ENCODE assay signal across 1 cellular context in the genomic region with DNA sequence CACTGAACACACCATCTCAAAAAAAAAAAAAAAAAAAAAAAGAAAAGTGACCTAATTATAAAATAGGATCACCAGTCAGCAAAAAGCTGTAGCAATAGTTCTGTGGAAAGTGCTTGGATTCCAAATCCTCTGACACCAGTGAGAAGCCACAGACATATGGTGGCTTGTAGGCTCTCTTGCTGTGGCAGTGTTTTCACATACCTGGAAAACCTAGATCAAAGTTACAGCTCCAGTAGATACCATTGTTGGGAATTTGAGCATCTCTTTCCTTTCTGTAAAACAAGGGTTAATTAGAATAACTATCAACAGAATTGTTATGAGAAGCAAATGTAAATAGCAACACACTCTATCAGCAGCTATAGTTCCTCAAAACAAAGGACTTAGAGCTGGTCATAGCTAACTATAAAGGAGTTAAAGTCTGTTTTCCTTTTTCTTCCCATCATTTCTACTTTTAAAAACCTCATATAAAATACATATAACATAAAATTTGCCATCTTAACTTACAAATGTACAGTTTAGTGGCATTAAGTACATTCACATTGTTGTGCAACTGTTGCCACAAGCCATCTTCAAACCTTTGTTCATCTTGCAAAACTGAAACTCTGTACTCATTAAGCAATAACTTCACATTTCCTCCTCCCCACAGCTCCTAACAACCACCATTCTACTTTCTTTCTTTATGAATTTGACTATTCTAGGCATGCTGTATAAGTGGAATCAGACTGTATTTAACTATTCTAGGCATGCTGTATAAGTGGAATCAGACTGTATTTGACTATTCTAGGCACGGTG.
TF ChIP-seq lines count a peak whose summit lies in the region.

No MANE protein-coding gene starts in this region.

TF ChIP-seq in GM23338, 12 proteins besides CTCF, POLR2A, EP300 and RAD21 (continued from another document):
- TF ChIP-seq, protein P1, sequence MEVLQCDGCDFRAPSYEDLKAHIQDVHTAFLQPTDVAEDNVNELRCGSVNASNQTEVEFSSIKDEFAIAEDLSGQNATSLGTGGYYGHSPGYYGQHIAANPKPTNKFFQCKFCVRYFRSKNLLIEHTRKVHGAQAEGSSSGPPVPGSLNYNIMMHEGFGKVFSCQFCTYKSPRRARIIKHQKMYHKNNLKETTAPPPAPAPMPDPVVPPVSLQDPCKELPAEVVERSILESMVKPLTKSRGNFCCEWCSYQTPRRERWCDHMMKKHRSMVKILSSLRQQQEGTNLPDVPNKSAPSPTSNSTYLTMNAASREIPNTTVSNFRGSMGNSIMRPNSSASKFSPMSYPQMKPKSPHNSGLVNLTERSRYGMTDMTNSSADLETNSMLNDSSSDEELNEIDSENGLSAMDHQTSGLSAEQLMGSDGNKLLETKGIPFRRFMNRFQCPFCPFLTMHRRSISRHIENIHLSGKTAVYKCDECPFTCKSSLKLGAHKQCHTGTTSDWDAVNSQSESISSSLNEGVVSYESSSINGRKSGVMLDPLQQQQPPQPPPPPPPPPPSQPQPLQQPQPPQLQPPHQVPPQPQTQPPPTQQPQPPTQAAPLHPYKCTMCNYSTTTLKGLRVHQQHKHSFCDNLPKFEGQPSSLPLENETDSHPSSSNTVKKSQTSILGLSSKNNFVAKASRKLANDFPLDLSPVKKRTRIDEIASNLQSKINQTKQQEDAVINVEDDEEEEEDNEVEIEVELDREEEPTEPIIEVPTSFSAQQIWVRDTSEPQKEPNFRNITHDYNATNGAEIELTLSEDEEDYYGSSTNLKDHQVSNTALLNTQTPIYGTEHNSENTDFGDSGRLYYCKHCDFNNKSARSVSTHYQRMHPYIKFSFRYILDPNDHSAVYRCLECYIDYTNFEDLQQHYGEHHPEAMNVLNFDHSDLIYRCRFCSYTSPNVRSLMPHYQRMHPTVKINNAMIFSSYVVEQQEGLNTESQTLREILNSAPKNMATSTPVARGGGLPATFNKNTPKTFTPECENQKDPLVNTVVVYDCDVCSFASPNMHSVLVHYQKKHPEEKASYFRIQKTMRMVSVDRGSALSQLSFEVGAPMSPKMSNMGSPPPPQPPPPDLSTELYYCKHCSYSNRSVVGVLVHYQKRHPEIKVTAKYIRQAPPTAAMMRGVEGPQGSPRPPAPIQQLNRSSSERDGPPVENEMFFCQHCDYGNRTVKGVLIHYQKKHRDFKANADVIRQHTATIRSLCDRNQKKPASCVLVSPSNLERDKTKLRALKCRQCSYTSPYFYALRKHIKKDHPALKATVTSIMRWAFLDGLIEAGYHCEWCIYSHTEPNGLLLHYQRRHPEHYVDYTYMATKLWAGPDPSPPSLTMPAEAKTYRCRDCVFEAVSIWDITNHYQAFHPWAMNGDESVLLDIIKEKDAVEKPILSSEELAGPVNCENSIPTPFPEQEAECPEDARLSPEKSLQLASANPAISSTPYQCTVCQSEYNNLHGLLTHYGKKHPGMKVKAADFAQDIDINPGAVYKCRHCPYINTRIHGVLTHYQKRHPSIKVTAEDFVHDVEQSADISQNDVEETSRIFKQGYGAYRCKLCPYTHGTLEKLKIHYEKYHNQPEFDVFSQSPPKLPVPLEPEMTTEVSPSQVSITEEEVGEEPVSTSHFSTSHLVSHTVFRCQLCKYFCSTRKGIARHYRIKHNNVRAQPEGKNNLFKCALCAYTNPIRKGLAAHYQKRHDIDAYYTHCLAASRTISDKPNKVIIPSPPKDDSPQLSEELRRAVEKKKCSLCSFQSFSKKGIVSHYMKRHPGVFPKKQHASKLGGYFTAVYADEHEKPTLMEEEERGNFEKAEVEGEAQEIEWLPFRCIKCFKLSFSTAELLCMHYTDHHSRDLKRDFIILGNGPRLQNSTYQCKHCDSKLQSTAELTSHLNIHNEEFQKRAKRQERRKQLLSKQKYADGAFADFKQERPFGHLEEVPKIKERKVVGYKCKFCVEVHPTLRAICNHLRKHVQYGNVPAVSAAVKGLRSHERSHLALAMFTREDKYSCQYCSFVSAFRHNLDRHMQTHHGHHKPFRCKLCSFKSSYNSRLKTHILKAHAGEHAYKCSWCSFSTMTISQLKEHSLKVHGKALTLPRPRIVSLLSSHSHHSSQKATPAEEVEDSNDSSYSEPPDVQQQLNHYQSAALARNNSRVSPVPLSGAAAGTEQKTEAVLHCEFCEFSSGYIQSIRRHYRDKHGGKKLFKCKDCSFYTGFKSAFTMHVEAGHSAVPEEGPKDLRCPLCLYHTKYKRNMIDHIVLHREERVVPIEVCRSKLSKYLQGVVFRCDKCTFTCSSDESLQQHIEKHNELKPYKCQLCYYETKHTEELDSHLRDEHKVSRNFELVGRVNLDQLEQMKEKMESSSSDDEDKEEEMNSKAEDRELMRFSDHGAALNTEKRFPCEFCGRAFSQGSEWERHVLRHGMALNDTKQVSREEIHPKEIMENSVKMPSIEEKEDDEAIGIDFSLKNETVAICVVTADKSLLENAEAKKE (CRISPR knock-in tag; IDR thresholded peaks at IDR 0.05), result no peak
